ENCODE assay signal across 9 cellular contexts in the genomic region with DNA sequence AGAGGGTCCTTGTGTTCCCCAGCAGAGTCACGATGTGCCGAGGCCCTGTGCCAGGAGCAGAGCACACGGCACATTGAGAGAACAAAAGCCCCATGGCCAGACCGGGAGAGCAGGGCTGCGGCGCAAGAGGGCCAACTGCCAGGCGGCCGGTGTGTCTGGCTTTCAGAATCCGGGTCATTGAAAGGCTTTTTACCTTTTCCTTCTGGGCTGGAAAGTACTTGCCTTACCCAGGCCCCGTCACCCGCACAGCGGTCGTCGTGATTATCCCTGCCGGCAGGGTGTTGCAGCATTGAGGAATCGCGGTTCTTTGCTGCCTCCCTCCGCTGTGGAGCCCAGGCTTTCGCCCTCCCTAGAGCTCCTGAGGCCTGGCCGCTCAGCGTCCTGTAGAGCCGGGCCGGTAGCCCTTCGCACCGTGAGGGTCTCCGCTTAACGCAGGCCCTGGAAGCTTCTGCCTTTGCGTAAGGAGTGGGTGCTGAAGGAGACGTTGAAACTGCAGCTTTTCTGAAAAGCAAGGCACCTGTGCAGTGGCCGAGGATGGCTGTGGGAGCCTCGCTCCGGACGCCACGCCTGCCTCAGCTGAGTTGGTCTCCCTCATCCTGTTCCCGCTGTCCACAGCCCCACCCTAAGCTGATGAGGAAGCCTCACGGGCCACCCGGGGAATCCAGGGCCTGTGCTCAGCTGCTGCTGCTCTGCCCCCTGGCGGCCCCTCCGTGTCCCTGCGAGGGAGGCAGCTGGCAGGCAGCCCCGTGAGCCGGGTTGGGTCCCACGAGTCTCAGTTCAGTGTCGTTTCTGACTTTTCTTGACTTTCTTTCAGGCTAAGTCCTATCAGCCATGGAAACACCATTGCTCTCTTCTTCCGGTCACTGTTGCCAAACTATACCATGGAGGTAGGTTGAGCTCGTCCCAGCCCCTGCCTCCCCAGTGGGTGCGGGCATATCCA. TPM values are rescaled to one million over a fixed set of nuclear protein-coding genes. Genes with fewer than 3 reads are reported as not detected.
DNase-seq lines count a peak whose midpoint lies in the region; ATAC-seq, FAIRE-seq and TF ChIP-seq lines count a peak whose summit lies in the region.
"Had no signal": no experiment of that assay in that cellular context is flagged by ENCODE, and none has a peak within 500 bp of the region (broad histone marks: within the 10 kb centered on the region; RNA-seq: fewer than 3 reads in every experiment).

No MANE protein-coding gene starts in this region.

- H3K4me3 ChIP-seq in NT2/D1 (ENCODE audit: insufficient read length, low read depth) = no peak overlapping the region
- no peak overlapping the region for H3K4me3 ChIP-seq in endothelial cell of umbilical vein (replicated peaks in 1 of 3; ENCODE audit: insufficient read depth in 1 of 3, low read depth in 1 of 3, low read length in 3 of 3)

- POLR2A ChIA-PET in endothelial cell of umbilical vein (lab: Charles Lee) = interaction anchor here (1.0 to 1.2 kb wide), 2 partner anchors 9 to 12 kb away, joined by 3 to 5 read pairs; partner anchors contain the start of gene MC1R

- H4K20me1 ChIP-seq in endothelial cell of umbilical vein (replicated peaks; ENCODE audit: control insufficient read depth, extremely low read depth, insufficient read depth, low read length) = no peaks in the 10 kb centered on the region

- no peak overlapping the region for H3K27ac Mint-ChIP-seq in mesothelial cell of epicardium
- H3K27ac Mint-ChIP-seq in stimulated activated memory B cell treated with anti-CD40 and anti-IgM and Interleukin-4, amounts not matched to agents 10 μg/mL and 1 μg/mL and 100 μg/mL, for 72 hours = no peak overlapping the region
- H3K27ac Mint-ChIP-seq: stimulated activated naive CD8-positive, alpha-beta T cell treated with anti-CD3 and anti-CD28 coated beads, Interleukin-15, Interleukin-2, amounts not matched to agents 100 ng/mL and 50 ng/mL, for 24 hours had no signal

- TF ChIP-seq POLR2A in endothelial cell of umbilical vein (IDR thresholded peaks at IDR 0.05; ENCODE audit: low read depth, low read length) = no peak

- peaks cover 10% of the 10 kb centered on the region for H3K4me1 ChIP-seq in NT2/D1 (ENCODE audit: insufficient read depth, insufficient read length)
- peaks cover 3% of the 10 kb centered on the region for H3K4me1 ChIP-seq in endothelial cell of umbilical vein (ENCODE audit: control insufficient read depth, extremely low read depth, insufficient read depth, low read length)

- H2AFZ ChIP-seq in endothelial cell of umbilical vein (ENCODE audit: low read depth, low read length) = no peak overlapping the region

- H3K9me3 ChIP-seq in NT2/D1 (ENCODE audit: insufficient read depth, low read length) (peaks cover 19% of the 10 kb centered on the region; the same call in 1 of the 2 replicates), endothelial cell of umbilical vein (replicated peaks; ENCODE audit: control insufficient read depth, insufficient read depth, low read length) (no peaks in the 10 kb centered on the region)

- H3K9me3 Mint-ChIP-seq in mesothelial cell of epicardium = no peaks in the 10 kb centered on the region
- no peaks in the 10 kb centered on the region for H3K9me3 Mint-ChIP-seq in stimulated activated memory B cell treated with anti-CD40 and anti-IgM and Interleukin-4, amounts not matched to agents 10 μg/mL and 1 μg/mL and 100 μg/mL, for 72 hours
- H3K9me3 Mint-ChIP-seq: stimulated activated naive CD8-positive, alpha-beta T cell treated with anti-CD3 and anti-CD28 coated beads, Interleukin-15, Interleukin-2, amounts not matched to agents 100 ng/mL and 50 ng/mL, for 24 hours had no signal

- H3K27me3 Mint-ChIP-seq in mesothelial cell of epicardium (ENCODE audit: low read depth) = no peaks in the 10 kb centered on the region
- no peaks in the 10 kb centered on the region for H3K27me3 Mint-ChIP-seq in stimulated activated memory B cell treated with anti-CD40 and anti-IgM and Interleukin-4, amounts not matched to agents 10 μg/mL and 1 μg/mL and 100 μg/mL, for 72 hours
- H3K27me3 Mint-ChIP-seq: stimulated activated naive CD8-positive, alpha-beta T cell treated with anti-CD3 and anti-CD28 coated beads, Interleukin-15, Interleukin-2, amounts not matched to agents 100 ng/mL and 50 ng/mL, for 24 hours had no signal

- peak; percentile 51 for ATAC-seq in GM21381 (IDR thresholded peaks at IDR 0.05; ENCODE audit: unreplicated experiment)
- ATAC-seq in stimulated activated memory B cell treated with anti-CD40 and anti-IgM and Interleukin-4, amounts not matched to agents 10 μg/mL and 1 μg/mL and 100 μg/mL, for 72 hours = peak; percentile 80
- no peak for ATAC-seq in GM19452 (IDR thresholded peaks at IDR 0.05; ENCODE audit: unreplicated experiment)

- H3K36me3 Mint-ChIP-seq in mesothelial cell of epicardium = peaks cover 36% of the 10 kb centered on the region
- H3K36me3 Mint-ChIP-seq in stimulated activated memory B cell treated with anti-CD40 and anti-IgM and Interleukin-4, amounts not matched to agents 10 μg/mL and 1 μg/mL and 100 μg/mL, for 72 hours = peaks cover 70% of the 10 kb centered on the region

- H3K27me3 ChIP-seq in NT2/D1 (ENCODE audit: insufficient read depth, insufficient read length) (no peaks in the 10 kb centered on the region), endothelial cell of umbilical vein (ENCODE audit: control insufficient read depth in 2 of 2, insufficient read depth in 2 of 2, low read length in 2 of 2) (no peaks in the 10 kb centered on the region)

- H3K9ac ChIP-seq in NT2/D1 (ENCODE audit: insufficient read length, low read depth) = peak overlapping the region; percentile 63
- no peak overlapping the region for H3K9ac ChIP-seq in endothelial cell of umbilical vein (replicated peaks; ENCODE audit: extremely low read depth, insufficient read depth, low read length)

- peak; percentile 98 to 99 for TF ChIP-seq CTCF in endothelial cell of umbilical vein (IDR thresholded peaks at IDR 0.05; ENCODE audit: extremely low read depth in 1 of 2, insufficient read depth in 1 of 2, low read depth in 1 of 2, low read length in 2 of 2)
- peak; percentile 80 for TF ChIP-seq CTCF in mesothelial cell of epicardium (IDR thresholded peaks at IDR 0.05; ENCODE audit: unreplicated experiment)

- no peak overlapping the region for H3K4me2 ChIP-seq in endothelial cell of umbilical vein (ENCODE audit: insufficient read depth, low read length)

- H3K27ac ChIP-seq in endothelial cell of umbilical vein (ENCODE audit: insufficient read depth, low read depth, low read length) = no peak overlapping the region

- H3K4me3 Mint-ChIP-seq in mesothelial cell of epicardium = no peak overlapping the region
- H3K4me3 Mint-ChIP-seq in stimulated activated memory B cell treated with anti-CD40 and anti-IgM and Interleukin-4, amounts not matched to agents 10 μg/mL and 1 μg/mL and 100 μg/mL, for 72 hours = no peak overlapping the region
- H3K4me3 Mint-ChIP-seq: stimulated activated naive CD8-positive, alpha-beta T cell treated with anti-CD3 and anti-CD28 coated beads, Interleukin-15, Interleukin-2, amounts not matched to agents 100 ng/mL and 50 ng/mL, for 24 hours had no signal

- CTCF ChIA-PET in endothelial cell of umbilical vein (lab: Charles Lee) = interaction anchor here (0.8 to 4.9 kb wide), 18 partner anchors 8 to 210 kb away, joined by 3 to 54 read pairs (median 4); partner anchors contain the start of genes MC1R, SPATA2L, TCF25 and TUBB3

- intact Hi-C loops in endothelial cell of umbilical vein (cut with micrococcal nuclease) = no loop called here

- DNase-seq in AG08396 (ENCODE audit: low spot score) = peak; percentile 88
- no peak for DNase-seq in NT2/D1 (ENCODE audit: low read depth, low spot score)
- DNase-seq in activated CD8-positive, alpha-beta memory T cell treated with anti-CD3 and anti-CD28 coated beads, Interleukin-2, amount 50 U/mL, for 4 hours = peak; percentile 70
- peak; percentile 57 for DNase-seq in endothelial cell of umbilical vein (ENCODE audit: low read depth, low spot score)
- peak; percentile 59 to 73 for DNase-seq in mesothelial cell of epicardium (ENCODE audit: low spot score in 2 of 2, unreplicated experiment in 2 of 2)

- no peaks in the 10 kb centered on the region for H3K4me1 Mint-ChIP-seq in mesothelial cell of epicardium
- peaks cover 25% of the 10 kb centered on the region for H3K4me1 Mint-ChIP-seq in stimulated activated memory B cell treated with anti-CD40 and anti-IgM and Interleukin-4, amounts not matched to agents 10 μg/mL and 1 μg/mL and 100 μg/mL, for 72 hours

- no peaks in the 10 kb centered on the region for H3K9me1 ChIP-seq in endothelial cell of umbilical vein (replicated peaks; ENCODE audit: control insufficient read depth, extremely low read depth, insufficient read depth, low read length)

- H3K36me3 ChIP-seq in NT2/D1 (ENCODE audit: insufficient read depth, insufficient read length, low read length) (peaks cover 88% of the 10 kb centered on the region), endothelial cell of umbilical vein (ENCODE audit: control insufficient read depth in 2 of 2, extremely low read depth in 1 of 2, insufficient read depth in 2 of 2, low read length in 2 of 2) (peaks cover 8 to 35% of the 10 kb centered on the region in 2 experiments)

- peak; percentile 80 for FAIRE-seq in endothelial cell of umbilical vein (lab: Jason Lieb, UNC)

- BruUV-seq in endothelial cell of umbilical vein (replicated peaks; lab: Mats Ljungman, UMichigan) = no TSS peak

- H3K79me2 ChIP-seq in endothelial cell of umbilical vein (ENCODE audit: control insufficient read depth, insufficient read depth, low read length) = no peaks in the 10 kb centered on the region

- dilution Hi-C loops in endothelial cell of umbilical vein (cut with MboI; ENCODE audit: extremely low pct_ligation_motif_present, low sequenced_read_pairs) = no loop called here

RNA-seq across cellular contexts. Expression of gene MC1R, which starts 8.6 kb away (rescaled TPM):
- total RNA-seq in endothelial cell of umbilical vein (3.2 and 4.0 TPM in 2 replicates), mesothelial cell of epicardium (6.7 to 7.5 TPM (median 7.5 TPM) in 3 replicates)
- 4.2 and 4.9 TPM in 2 replicates for polyA plus RNA-seq in endothelial cell of umbilical vein
- 1.5 and 1.7 TPM in 2 replicates for polyA plus RNA-seq in endothelial cell of umbilical vein (2011; cell fraction: cytosol; rRNA removed)
- polyA plus RNA-seq in endothelial cell of umbilical vein (2011; cell fraction: nucleus; rRNA removed) = 16.7 and 18.4 TPM in 2 replicates
- polyA plus RNA-seq in endothelial cell of umbilical vein (2012) = 2.0 and 2.1 TPM in 2 replicates
- 6.7 and 14.2 TPM in 2 replicates for polyA minus RNA-seq in endothelial cell of umbilical vein
- 5.3 TPM for polyA minus RNA-seq in endothelial cell of umbilical vein (2011; cell fraction: cytosol; rRNA and poly(A)+ RNA removed)
- polyA minus RNA-seq in endothelial cell of umbilical vein (2011; cell fraction: nucleus; rRNA and poly(A)+ RNA removed) = 5.3 and 7.0 TPM in 2 replicates

RNA-seq across cellular contexts. Expression of gene TUBB3, which starts 13.1 kb away (rescaled TPM):
- total RNA-seq in endothelial cell of umbilical vein = 164 and 215 TPM in 2 replicates
- 170 and 214 TPM in 2 replicates for polyA plus RNA-seq in endothelial cell of umbilical vein
- polyA plus RNA-seq in endothelial cell of umbilical vein (2011; cell fraction: cytosol; rRNA removed) = 99.2 and 121 TPM in 2 replicates
- 65.6 and 75.4 TPM in 2 replicates for polyA plus RNA-seq in endothelial cell of umbilical vein (2011; cell fraction: nucleus; rRNA removed)
- polyA plus RNA-seq in endothelial cell of umbilical vein (2012) = 275 and 337 TPM in 2 replicates
- 114 and 129 TPM in 2 replicates for polyA minus RNA-seq in endothelial cell of umbilical vein
- polyA minus RNA-seq in endothelial cell of umbilical vein (2011; cell fraction: cytosol; rRNA and poly(A)+ RNA removed) = 17.8 TPM
- 25.2 and 25.6 TPM in 2 replicates for polyA minus RNA-seq in endothelial cell of umbilical vein (2011; cell fraction: nucleus; rRNA and poly(A)+ RNA removed)
- total RNA-seq in mesothelial cell of epicardium = 24.5 to 26.4 TPM (median 24.7 TPM) in 3 replicates

RNA-seq across cellular contexts. Expression of gene TCF25, which starts 36.7 kb away (rescaled TPM):
- total RNA-seq in endothelial cell of umbilical vein = 234 and 238 TPM in 2 replicates
- 193 and 194 TPM in 2 replicates for polyA plus RNA-seq in endothelial cell of umbilical vein
- 140 and 148 TPM in 2 replicates for polyA plus RNA-seq in endothelial cell of umbilical vein (2011; cell fraction: cytosol; rRNA removed)
- 494 and 552 TPM in 2 replicates for polyA plus RNA-seq in endothelial cell of umbilical vein (2011; cell fraction: nucleus; rRNA removed)
- 164 and 208 TPM in 2 replicates for polyA plus RNA-seq in endothelial cell of umbilical vein (2012)
- polyA minus RNA-seq in endothelial cell of umbilical vein = 112 and 144 TPM in 2 replicates
- polyA minus RNA-seq in endothelial cell of umbilical vein (2011; cell fraction: cytosol; rRNA and poly(A)+ RNA removed) = 49.4 TPM
- polyA minus RNA-seq in endothelial cell of umbilical vein (2011; cell fraction: nucleus; rRNA and poly(A)+ RNA removed) = 96.9 and 129 TPM in 2 replicates
- total RNA-seq in mesothelial cell of epicardium = 304 to 323 TPM (median 313 TPM) in 3 replicates

RNA-seq across cellular contexts. Expression of gene DEF8, which starts 38.5 kb away (rescaled TPM):
- total RNA-seq in endothelial cell of umbilical vein = 82.6 and 93.5 TPM in 2 replicates
- polyA plus RNA-seq in endothelial cell of umbilical vein = 193 and 221 TPM in 2 replicates
- 126 and 143 TPM in 2 replicates for polyA plus RNA-seq in endothelial cell of umbilical vein (2011; cell fraction: cytosol; rRNA removed)
- 290 and 292 TPM in 2 replicates for polyA plus RNA-seq in endothelial cell of umbilical vein (2011; cell fraction: nucleus; rRNA removed)
- 108 and 111 TPM in 2 replicates for polyA plus RNA-seq in endothelial cell of umbilical vein (2012)
- polyA minus RNA-seq in endothelial cell of umbilical vein = 46.4 and 49.7 TPM in 2 replicates
- polyA minus RNA-seq in endothelial cell of umbilical vein (2011; cell fraction: cytosol; rRNA and poly(A)+ RNA removed) = 14.1 TPM
- polyA minus RNA-seq in endothelial cell of umbilical vein (2011; cell fraction: nucleus; rRNA and poly(A)+ RNA removed) = 45.4 and 53.7 TPM in 2 replicates
- 70.9 to 74.2 TPM (median 74.1 TPM) in 3 replicates for total RNA-seq in mesothelial cell of epicardium
